11 cellular contexts compared by ENCODE assay signal in the genomic region with DNA sequence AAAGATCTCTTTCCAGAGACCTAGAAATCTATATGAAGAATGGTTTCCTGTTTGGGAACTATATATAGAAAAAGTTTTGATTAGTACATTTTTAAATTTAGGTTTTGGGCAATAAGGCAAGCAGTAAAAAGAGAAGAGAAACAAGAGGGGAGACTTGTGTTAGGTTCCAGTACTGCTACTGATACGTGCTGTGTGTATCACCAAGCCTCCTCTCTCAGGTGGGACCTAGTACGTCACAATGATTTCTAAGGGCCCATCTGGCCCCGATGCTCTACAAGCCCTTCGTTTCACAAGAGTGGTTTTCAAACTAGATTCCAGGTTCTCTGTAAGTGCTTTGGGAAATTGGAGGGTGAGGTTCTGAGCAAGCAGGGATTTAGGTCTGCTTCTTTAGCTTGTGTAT. TPM values are rescaled to one million over a fixed set of nuclear protein-coding genes. Genes with fewer than 3 reads are reported as not detected.
A peak's percentile ranks its signal among the peaks of the same experiment; 100 is the strongest.
DNase-seq lines count a peak whose midpoint lies in the region; ATAC-seq and TF ChIP-seq lines count a peak whose summit lies in the region.
"Had no signal": no experiment of that assay in that cellular context is flagged by ENCODE, and none has a peak within 500 bp of the region (broad histone marks: within the 10 kb centered on the region; RNA-seq: fewer than 3 reads in every experiment).

No MANE protein-coding gene starts in this region.

- peak; percentile 49 for ATAC-seq in GM19395 (IDR thresholded peaks at IDR 0.05; ENCODE audit: unreplicated experiment)
- ATAC-seq in HG03432 (IDR thresholded peaks at IDR 0.05; ENCODE audit: unreplicated experiment): peak; percentile 35
- no peak for ATAC-seq in Right ventricle myocardium superior (ENCODE audit: poor library complexity)
- no peak for ATAC-seq in GM19467 (IDR thresholded peaks at IDR 0.05; ENCODE audit: unreplicated experiment)

- DNase-seq in GM12865 (ENCODE audit: low read depth): peak; percentile 70
- no peak for DNase-seq in dorsolateral prefrontal cortex
- no peak for DNase-seq in Right ventricle myocardium superior
- DNase-seq in DMS153 treated with DMSO at 0.1 percent for 48 hours (lab: John Stamatoyannopoulos, UW; ENCODE audit: unreplicated experiment): no peak
- DNase-seq in D341Med (ENCODE audit: low spot score): no peak
- DNase-seq: stimulated activated CD4-positive, alpha-beta T cell treated with anti-CD3 and anti-CD28 coated beads, Interleukin-4, amount 100 ng/mL, for 24 hours had no signal

- TF ChIP-seq CTCF in GM12865 (IDR thresholded peaks at IDR 0.05; ENCODE audit: insufficient read depth, low read depth, low read length, missing control alignments) (peak; percentile 0), dorsolateral prefrontal cortex (IDR thresholded peaks at IDR 0.05 in 54 of 56, conservative IDR thresholded peaks at IDR 0.05 in 2 of 56; ENCODE audit: low read depth in 1 of 56, partially characterized antibody in 56 of 56) (no peak)

- peak overlapping the region in 50 of 59 donors; percentile 2 to 80 (median 54) for H3K27ac ChIP-seq in dorsolateral prefrontal cortex
- H3K27ac ChIP-seq: breast epithelium, SK-N-MC had no signal

- intact Hi-C loops in dorsolateral prefrontal cortex (cut with DNase I): loop anchor here (2.0 to 10.0 kb wide), 6 partner anchors 87 to 337 kb away; partner anchors contain the start of gene GAB2 (in 1 of the 2)
- intact Hi-C loops in Right ventricle myocardium superior (cut with DNase I): loop anchor here (2.0 to 5.0 kb wide), 2 partner anchors 189 to 337 kb away; partner anchors contain the start of gene GAB2

- H3K4me3 ChIP-seq in GM12865 (ENCODE audit: low read depth, low read length): no peak overlapping the region
- no peak overlapping the region for H3K4me3 ChIP-seq in dorsolateral prefrontal cortex
- H3K4me3 ChIP-seq: breast epithelium, SK-N-MC had no signal

- no peaks in the 10 kb centered on the region for H3K27me3 ChIP-seq in dorsolateral prefrontal cortex
- H3K27me3 ChIP-seq: breast epithelium had no signal

RNA-seq across cellular contexts. Expression of gene USP35, which starts 39.2 kb away (rescaled TPM):
- total RNA-seq in dorsolateral prefrontal cortex (10 to 100 TPM; 13.0 to 38.4 (median 25.1) TPM), Right ventricle myocardium superior (4.6 TPM)

RNA-seq across cellular contexts. Expression of gene KCTD21, which starts 39.5 kb away (rescaled TPM):
- total RNA-seq in dorsolateral prefrontal cortex: 10 to 100 TPM in 118 of 120 experiments, 1 to 10 TPM in 2; 8.7 to 23.5 (median 15.9) TPM
- total RNA-seq in Right ventricle myocardium superior: 10.4 TPM

Comparison
In these comparisons a context has a peak if more than half of its experiments do, and no peak if none do; other contexts are left out.
1. ATAC-seq: peak in GM19395 (single experiment) and HG03432 (single experiment); none in Right ventricle myocardium superior (single experiment) and GM19467 (single experiment).